ENCODE assay signal across 21 cellular contexts in the genomic region with DNA sequence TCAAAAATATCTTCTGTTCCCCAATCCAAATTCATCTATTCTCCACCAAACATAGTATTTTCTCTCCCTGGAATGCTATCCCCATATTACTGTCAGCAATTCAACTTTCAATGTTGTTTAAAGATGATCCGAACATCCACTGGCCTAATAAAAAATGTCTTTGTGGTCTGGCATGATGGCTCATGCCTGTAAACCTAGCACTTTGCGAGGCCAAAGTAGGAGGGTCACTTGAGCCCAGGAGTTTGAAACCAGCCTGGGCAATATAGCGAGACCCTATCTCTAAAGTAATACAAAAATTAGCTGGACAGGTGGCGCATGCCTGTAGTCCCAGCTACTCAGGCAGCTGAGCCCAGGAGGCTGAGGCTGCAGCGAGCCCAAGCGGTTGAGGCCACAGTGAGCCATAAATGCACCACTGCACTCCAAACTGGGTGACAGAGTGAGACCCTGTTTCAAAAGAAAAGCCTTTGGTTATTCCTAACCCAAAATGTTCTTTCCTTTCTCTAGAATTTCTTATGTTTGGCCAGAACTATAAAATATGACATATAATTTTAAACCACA. TPM values are rescaled to one million over a fixed set of nuclear protein-coding genes. Genes with fewer than 3 reads are reported as not detected.
DNase-seq lines count a peak whose midpoint lies in the region; ATAC-seq lines count a peak whose summit lies in the region.
"Had no signal": no experiment of that assay in that cellular context is flagged by ENCODE, and none has a peak within 500 bp of the region (broad histone marks: within the 10 kb centered on the region; RNA-seq: fewer than 3 reads in every experiment).

No MANE protein-coding gene starts in this region.

- H3K27ac ChIP-seq in substantia nigra (ENCODE audit: low read depth, low read length, poor library complexity, severe bottlenecking), result peak overlapping the region; percentile 78
- H3K27ac ChIP-seq: 22Rv1; BLaER1 treated with 17β-estradiol and CSF1 and Interleukin-3, amounts not matched to agents 10 nM and 100 nM had no signal

- H3K9me3 ChIP-seq in T-helper 17 cell (ENCODE audit: control insufficient read depth, low read length, poor library complexity, severe bottlenecking), result no peaks in the 10 kb centered on the region
- H3K9me3 ChIP-seq: BLaER1 treated with 17β-estradiol and CSF1 and Interleukin-3, amounts not matched to agents 10 nM and 100 nM had no signal

- DNase-seq in activated naive CD8-positive, alpha-beta T cell treated with anti-CD3 and anti-CD28 coated beads, Interleukin-2, amount 50 U/mL, for 24 hours, result no peak
- no peak for DNase-seq in activated naive CD8-positive, alpha-beta T cell treated with anti-CD3 and anti-CD28 coated beads for 36 hours
- DNase-seq in T-helper 17 cell, result no peak
- peak; percentile 39 for DNase-seq in midbrain (lab: John Stamatoyannopoulos, UW)
- peak in 20 of 49 donors; percentile 5 to 69 (median 30) for DNase-seq in substantia nigra (lab: John Stamatoyannopoulos, UW)
- no peak for DNase-seq in GM03348 (ENCODE audit: low spot score)
- DNase-seq: CD8-positive, alpha-beta memory T cell; DMS79; KG1; NCI-H1048; NCI-H1436 treated with DMSO at 0.1 percent for 48 hours; NCI-H2029 treated with DMSO at 0.1 percent for 48 hours; NCI-H2171 treated with DMSO at 0.1 percent for 48 hours; NCI-H510A; SIG-M5 had no signal

- H3K9me3 Mint-ChIP-seq in activated naive CD8-positive, alpha-beta T cell treated with anti-CD3 and anti-CD28 coated beads, Interleukin-2, amount 50 U/mL, for 24 hours, result no peaks in the 10 kb centered on the region
- H3K9me3 Mint-ChIP-seq in activated naive CD8-positive, alpha-beta T cell treated with anti-CD3 and anti-CD28 coated beads for 36 hours, result no peaks in the 10 kb centered on the region
- H3K9me3 Mint-ChIP-seq: CD8-positive, alpha-beta memory T cell; GM23338 had no signal

- no peaks in the 10 kb centered on the region for H3K27me3 Mint-ChIP-seq in activated naive CD8-positive, alpha-beta T cell treated with anti-CD3 and anti-CD28 coated beads, Interleukin-2, amount 50 U/mL, for 24 hours
- H3K27me3 Mint-ChIP-seq in activated naive CD8-positive, alpha-beta T cell treated with anti-CD3 and anti-CD28 coated beads for 36 hours, result no peaks in the 10 kb centered on the region
- H3K27me3 Mint-ChIP-seq in T-helper 17 cell, result no peaks in the 10 kb centered on the region
- H3K27me3 Mint-ChIP-seq: CD8-positive, alpha-beta memory T cell had no signal

- H3K36me3 Mint-ChIP-seq in activated naive CD8-positive, alpha-beta T cell treated with anti-CD3 and anti-CD28 coated beads, Interleukin-2, amount 50 U/mL, for 24 hours (ENCODE audit: low read depth), result peaks cover 12% of the 10 kb centered on the region
- peaks cover 12% of the 10 kb centered on the region for H3K36me3 Mint-ChIP-seq in activated naive CD8-positive, alpha-beta T cell treated with anti-CD3 and anti-CD28 coated beads for 36 hours
- H3K36me3 Mint-ChIP-seq in T-helper 17 cell (ENCODE audit: low read depth), result peaks cover 2% of the 10 kb centered on the region

- no peak for ATAC-seq in activated naive CD8-positive, alpha-beta T cell treated with anti-CD3 and anti-CD28 coated beads, Interleukin-2, amount 50 U/mL, for 24 hours
- ATAC-seq in T-helper 17 cell (no peak), GM18858 (IDR thresholded peaks at IDR 0.05; ENCODE audit: unreplicated experiment) (no peak), HG02852 (IDR thresholded peaks at IDR 0.05; ENCODE audit: unreplicated experiment) (no peak)
- ATAC-seq: GM23338, HCT116 had no signal

- peaks cover 80% of the 10 kb centered on the region for H3K4me1 Mint-ChIP-seq in activated naive CD8-positive, alpha-beta T cell treated with anti-CD3 and anti-CD28 coated beads, Interleukin-2, amount 50 U/mL, for 24 hours
- H3K4me1 Mint-ChIP-seq in activated naive CD8-positive, alpha-beta T cell treated with anti-CD3 and anti-CD28 coated beads for 36 hours, result peaks cover 66% of the 10 kb centered on the region
- H3K4me1 Mint-ChIP-seq in T-helper 17 cell, result peaks cover 41% of the 10 kb centered on the region

- H3K27ac Mint-ChIP-seq in activated naive CD8-positive, alpha-beta T cell treated with anti-CD3 and anti-CD28 coated beads, Interleukin-2, amount 50 U/mL, for 24 hours, result peak overlapping the region; percentile 16
- H3K27ac Mint-ChIP-seq in activated naive CD8-positive, alpha-beta T cell treated with anti-CD3 and anti-CD28 coated beads for 36 hours, result no peak overlapping the region
- H3K27ac Mint-ChIP-seq in T-helper 17 cell, result no peak overlapping the region
- H3K27ac Mint-ChIP-seq: GM23338 had no signal

- H3K4me3 Mint-ChIP-seq in activated naive CD8-positive, alpha-beta T cell treated with anti-CD3 and anti-CD28 coated beads, Interleukin-2, amount 50 U/mL, for 24 hours, result no peak overlapping the region
- no peak overlapping the region for H3K4me3 Mint-ChIP-seq in activated naive CD8-positive, alpha-beta T cell treated with anti-CD3 and anti-CD28 coated beads for 36 hours
- peak overlapping the region; percentile 10 for H3K4me3 Mint-ChIP-seq in T-helper 17 cell
- H3K4me3 Mint-ChIP-seq: GM23338 had no signal

RNA-seq across cellular contexts. Expression of a gene that starts 29.8 kb away (rescaled TPM):
- 10 to 100 TPM; 22.8 to 24.0 TPM for total RNA-seq in activated naive CD8-positive, alpha-beta T cell treated with anti-CD3 and anti-CD28 coated beads for 36 hours
- 10 to 100 TPM; 82.7 to 87.5 TPM for total RNA-seq in T-helper 17 cell
